Comparison of ENCODE assay signal across 1 cellular context in genomic region chr2:44596537-44597320, GRCh38.
TF ChIP-seq lines count a peak whose summit lies in the region.

No MANE protein-coding gene starts in this region.

TF ChIP-seq in GM12878, 131 proteins besides CTCF, POLR2A, EP300 and RAD21 (continued from another document and continues in another):
- TF ChIP-seq, protein P1, sequence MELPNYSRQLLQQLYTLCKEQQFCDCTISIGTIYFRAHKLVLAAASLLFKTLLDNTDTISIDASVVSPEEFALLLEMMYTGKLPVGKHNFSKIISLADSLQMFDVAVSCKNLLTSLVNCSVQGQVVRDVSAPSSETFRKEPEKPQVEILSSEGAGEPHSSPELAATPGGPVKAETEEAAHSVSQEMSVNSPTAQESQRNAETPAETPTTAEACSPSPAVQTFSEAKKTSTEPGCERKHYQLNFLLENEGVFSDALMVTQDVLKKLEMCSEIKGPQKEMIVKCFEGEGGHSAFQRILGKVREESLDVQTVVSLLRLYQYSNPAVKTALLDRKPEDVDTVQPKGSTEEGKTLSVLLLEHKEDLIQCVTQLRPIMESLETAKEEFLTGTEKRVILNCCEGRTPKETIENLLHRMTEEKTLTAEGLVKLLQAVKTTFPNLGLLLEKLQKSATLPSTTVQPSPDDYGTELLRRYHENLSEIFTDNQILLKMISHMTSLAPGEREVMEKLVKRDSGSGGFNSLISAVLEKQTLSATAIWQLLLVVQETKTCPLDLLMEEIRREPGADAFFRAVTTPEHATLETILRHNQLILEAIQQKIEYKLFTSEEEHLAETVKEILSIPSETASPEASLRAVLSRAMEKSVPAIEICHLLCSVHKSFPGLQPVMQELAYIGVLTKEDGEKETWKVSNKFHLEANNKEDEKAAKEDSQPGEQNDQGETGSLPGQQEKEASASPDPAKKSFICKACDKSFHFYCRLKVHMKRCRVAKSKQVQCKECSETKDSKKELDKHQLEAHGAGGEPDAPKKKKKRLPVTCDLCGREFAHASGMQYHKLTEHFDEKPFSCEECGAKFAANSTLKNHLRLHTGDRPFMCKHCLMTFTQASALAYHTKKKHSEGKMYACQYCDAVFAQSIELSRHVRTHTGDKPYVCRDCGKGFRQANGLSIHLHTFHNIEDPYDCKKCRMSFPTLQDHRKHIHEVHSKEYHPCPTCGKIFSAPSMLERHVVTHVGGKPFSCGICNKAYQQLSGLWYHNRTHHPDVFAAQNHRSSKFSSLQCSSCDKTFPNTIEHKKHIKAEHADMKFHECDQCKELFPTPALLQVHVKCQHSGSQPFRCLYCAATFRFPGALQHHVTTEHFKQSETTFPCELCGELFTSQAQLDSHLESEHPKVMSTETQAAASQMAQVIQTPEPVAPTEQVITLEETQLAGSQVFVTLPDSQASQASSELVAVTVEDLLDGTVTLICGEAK (IDR thresholded peaks at IDR 0.05; ENCODE audit: borderline replicate concordance) = no peak
- TF ChIP-seq CBFB (IDR thresholded peaks at IDR 0.05; ENCODE audit: low read depth) = no peak
- TF ChIP-seq NR2F1 (conservative IDR thresholded peaks at IDR 0.05) = peak; percentile 42; the same call in 1 of the 2 replicates
- TF ChIP-seq STAT1 (conservative IDR thresholded peaks at IDR 0.05) = no peak
- TF ChIP-seq RFX5 (IDR thresholded peaks at IDR 0.05; ENCODE audit: low read depth, low read length) = no peak
- peak; percentile 75; the same call in 1 of the 2 replicates for TF ChIP-seq NFIC (IDR thresholded peaks at IDR 0.05; ENCODE audit: low read depth, low read length)
- no peak for TF ChIP-seq KDM1A (IDR thresholded peaks at IDR 0.05; ENCODE audit: borderline replicate concordance)
- TF ChIP-seq YBX1 (IDR thresholded peaks at IDR 0.05) = no peak
- TF ChIP-seq BHLHE40 (IDR thresholded peaks at IDR 0.05; ENCODE audit: borderline replicate concordance in 1 of 2, low read depth in 2 of 2, low read length in 1 of 2) = 0 out of 4 replicates have a peak, but pooled peaks of 1 of the 2 experiments have one; percentile 27
- TF ChIP-seq STAT3 (IDR thresholded peaks at IDR 0.05; ENCODE audit: low read depth, low read length) = no peak
- TF ChIP-seq SIX5 (IDR thresholded peaks at IDR 0.05; ENCODE audit: low read depth, low read length, severe bottlenecking) = no peak
- TF ChIP-seq, protein P2, sequence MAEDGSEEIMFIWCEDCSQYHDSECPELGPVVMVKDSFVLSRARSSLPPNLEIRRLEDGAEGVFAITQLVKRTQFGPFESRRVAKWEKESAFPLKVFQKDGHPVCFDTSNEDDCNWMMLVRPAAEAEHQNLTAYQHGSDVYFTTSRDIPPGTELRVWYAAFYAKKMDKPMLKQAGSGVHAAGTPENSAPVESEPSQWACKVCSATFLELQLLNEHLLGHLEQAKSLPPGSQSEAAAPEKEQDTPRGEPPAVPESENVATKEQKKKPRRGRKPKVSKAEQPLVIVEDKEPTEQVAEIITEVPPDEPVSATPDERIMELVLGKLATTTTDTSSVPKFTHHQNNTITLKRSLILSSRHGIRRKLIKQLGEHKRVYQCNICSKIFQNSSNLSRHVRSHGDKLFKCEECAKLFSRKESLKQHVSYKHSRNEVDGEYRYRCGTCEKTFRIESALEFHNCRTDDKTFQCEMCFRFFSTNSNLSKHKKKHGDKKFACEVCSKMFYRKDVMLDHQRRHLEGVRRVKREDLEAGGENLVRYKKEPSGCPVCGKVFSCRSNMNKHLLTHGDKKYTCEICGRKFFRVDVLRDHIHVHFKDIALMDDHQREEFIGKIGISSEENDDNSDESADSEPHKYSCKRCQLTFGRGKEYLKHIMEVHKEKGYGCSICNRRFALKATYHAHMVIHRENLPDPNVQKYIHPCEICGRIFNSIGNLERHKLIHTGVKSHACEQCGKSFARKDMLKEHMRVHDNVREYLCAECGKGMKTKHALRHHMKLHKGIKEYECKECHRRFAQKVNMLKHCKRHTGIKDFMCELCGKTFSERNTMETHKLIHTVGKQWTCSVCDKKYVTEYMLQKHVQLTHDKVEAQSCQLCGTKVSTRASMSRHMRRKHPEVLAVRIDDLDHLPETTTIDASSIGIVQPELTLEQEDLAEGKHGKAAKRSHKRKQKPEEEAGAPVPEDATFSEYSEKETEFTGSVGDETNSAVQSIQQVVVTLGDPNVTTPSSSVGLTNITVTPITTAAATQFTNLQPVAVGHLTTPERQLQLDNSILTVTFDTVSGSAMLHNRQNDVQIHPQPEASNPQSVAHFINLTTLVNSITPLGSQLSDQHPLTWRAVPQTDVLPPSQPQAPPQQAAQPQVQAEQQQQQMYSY (CRISPR knock-in tag; IDR thresholded peaks at IDR 0.05) = no peak
- peak; percentile 28; the same call in 1 of the 2 replicates for TF ChIP-seq RUNX3 (IDR thresholded peaks at IDR 0.05; ENCODE audit: low read length)
- peak; percentile 77 for TF ChIP-seq BCL11A (IDR thresholded peaks at IDR 0.05; ENCODE audit: low read depth, low read length)
- TF ChIP-seq, protein P3, sequence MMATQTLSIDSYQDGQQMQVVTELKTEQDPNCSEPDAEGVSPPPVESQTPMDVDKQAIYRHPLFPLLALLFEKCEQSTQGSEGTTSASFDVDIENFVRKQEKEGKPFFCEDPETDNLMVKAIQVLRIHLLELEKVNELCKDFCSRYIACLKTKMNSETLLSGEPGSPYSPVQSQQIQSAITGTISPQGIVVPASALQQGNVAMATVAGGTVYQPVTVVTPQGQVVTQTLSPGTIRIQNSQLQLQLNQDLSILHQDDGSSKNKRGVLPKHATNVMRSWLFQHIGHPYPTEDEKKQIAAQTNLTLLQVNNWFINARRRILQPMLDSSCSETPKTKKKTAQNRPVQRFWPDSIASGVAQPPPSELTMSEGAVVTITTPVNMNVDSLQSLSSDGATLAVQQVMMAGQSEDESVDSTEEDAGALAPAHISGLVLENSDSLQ (IDR thresholded peaks at IDR 0.05) = 0 out of 2 replicates have a peak, but pooled peaks have one; percentile 5
- TF ChIP-seq MTA2 (IDR thresholded peaks at IDR 0.05; ENCODE audit: low read depth) = peak; percentile 79; the same call in 1 of the 2 replicates
- TF ChIP-seq, protein P4, sequence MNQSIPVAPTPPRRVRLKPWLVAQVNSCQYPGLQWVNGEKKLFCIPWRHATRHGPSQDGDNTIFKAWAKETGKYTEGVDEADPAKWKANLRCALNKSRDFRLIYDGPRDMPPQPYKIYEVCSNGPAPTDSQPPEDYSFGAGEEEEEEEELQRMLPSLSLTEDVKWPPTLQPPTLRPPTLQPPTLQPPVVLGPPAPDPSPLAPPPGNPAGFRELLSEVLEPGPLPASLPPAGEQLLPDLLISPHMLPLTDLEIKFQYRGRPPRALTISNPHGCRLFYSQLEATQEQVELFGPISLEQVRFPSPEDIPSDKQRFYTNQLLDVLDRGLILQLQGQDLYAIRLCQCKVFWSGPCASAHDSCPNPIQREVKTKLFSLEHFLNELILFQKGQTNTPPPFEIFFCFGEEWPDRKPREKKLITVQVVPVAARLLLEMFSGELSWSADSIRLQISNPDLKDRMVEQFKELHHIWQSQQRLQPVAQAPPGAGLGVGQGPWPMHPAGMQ (IDR thresholded peaks at IDR 0.05; ENCODE audit: borderline replicate concordance) = no peak
- TF ChIP-seq SMC3 (IDR thresholded peaks at IDR 0.05; ENCODE audit: borderline replicate concordance, low read length) = no peak
- TF ChIP-seq ZNF592 (IDR thresholded peaks at IDR 0.05) = no peak
- no peak for TF ChIP-seq ZNF622 (IDR thresholded peaks at IDR 0.05)
- no peak for TF ChIP-seq TCF7 (IDR thresholded peaks at IDR 0.05; ENCODE audit: borderline replicate concordance)
- no peak for TF ChIP-seq NR2C2 (IDR thresholded peaks at IDR 0.05; ENCODE audit: borderline replicate concordance, control insufficient read depth, insufficient read length, low read depth)
- peak; percentile 37 for TF ChIP-seq SKIL (IDR thresholded peaks at IDR 0.05; ENCODE audit: low read depth, poor library complexity, severe bottlenecking)
- no peak for TF ChIP-seq WRNIP1 (IDR thresholded peaks at IDR 0.05; ENCODE audit: borderline replicate concordance, low read depth, low read length)
- TF ChIP-seq RELB (IDR thresholded peaks at IDR 0.05; ENCODE audit: low read depth) = peak; percentile 53; the same call in 1 of the 2 replicates
- peak; percentile 97 for TF ChIP-seq ATF7 (IDR thresholded peaks at IDR 0.05; ENCODE audit: low read depth)
- TF ChIP-seq LARP7 (IDR thresholded peaks at IDR 0.05) = no peak
- TF ChIP-seq IKZF2 (IDR thresholded peaks at IDR 0.05) = peak; percentile 41 to 52; a peak in 3 of 4 replicates
- TF ChIP-seq, protein P5, sequence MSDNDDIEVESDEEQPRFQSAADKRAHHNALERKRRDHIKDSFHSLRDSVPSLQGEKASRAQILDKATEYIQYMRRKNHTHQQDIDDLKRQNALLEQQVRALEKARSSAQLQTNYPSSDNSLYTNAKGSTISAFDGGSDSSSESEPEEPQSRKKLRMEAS (IDR thresholded peaks at IDR 0.05; ENCODE audit: low read depth, low read length) = no peak
- TF ChIP-seq, protein P6, sequence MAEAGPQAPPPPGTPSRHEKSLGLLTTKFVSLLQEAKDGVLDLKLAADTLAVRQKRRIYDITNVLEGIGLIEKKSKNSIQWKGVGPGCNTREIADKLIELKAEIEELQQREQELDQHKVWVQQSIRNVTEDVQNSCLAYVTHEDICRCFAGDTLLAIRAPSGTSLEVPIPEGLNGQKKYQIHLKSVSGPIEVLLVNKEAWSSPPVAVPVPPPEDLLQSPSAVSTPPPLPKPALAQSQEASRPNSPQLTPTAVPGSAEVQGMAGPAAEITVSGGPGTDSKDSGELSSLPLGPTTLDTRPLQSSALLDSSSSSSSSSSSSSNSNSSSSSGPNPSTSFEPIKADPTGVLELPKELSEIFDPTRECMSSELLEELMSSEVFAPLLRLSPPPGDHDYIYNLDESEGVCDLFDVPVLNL (IDR thresholded peaks at IDR 0.05; ENCODE audit: low read depth, low read length) = no peak
- TF ChIP-seq JUND (IDR thresholded peaks at IDR 0.05; ENCODE audit: low read depth, low read length) = 0 out of 2 replicates have a peak, but pooled peaks have one; percentile 15
- TF ChIP-seq CREM (IDR thresholded peaks at IDR 0.05; ENCODE audit: low read depth) = peak; percentile 67
- TF ChIP-seq TAF1 (IDR thresholded peaks at IDR 0.05; ENCODE audit: borderline replicate concordance, low read depth, low read length) = no peak
- TF ChIP-seq POLR2AphosphoS2 (IDR thresholded peaks at IDR 0.05; ENCODE audit: low read depth, low read length) = no peak
- peak; percentile 61 for TF ChIP-seq JUNB (IDR thresholded peaks at IDR 0.05)
